In the genomic region with DNA sequence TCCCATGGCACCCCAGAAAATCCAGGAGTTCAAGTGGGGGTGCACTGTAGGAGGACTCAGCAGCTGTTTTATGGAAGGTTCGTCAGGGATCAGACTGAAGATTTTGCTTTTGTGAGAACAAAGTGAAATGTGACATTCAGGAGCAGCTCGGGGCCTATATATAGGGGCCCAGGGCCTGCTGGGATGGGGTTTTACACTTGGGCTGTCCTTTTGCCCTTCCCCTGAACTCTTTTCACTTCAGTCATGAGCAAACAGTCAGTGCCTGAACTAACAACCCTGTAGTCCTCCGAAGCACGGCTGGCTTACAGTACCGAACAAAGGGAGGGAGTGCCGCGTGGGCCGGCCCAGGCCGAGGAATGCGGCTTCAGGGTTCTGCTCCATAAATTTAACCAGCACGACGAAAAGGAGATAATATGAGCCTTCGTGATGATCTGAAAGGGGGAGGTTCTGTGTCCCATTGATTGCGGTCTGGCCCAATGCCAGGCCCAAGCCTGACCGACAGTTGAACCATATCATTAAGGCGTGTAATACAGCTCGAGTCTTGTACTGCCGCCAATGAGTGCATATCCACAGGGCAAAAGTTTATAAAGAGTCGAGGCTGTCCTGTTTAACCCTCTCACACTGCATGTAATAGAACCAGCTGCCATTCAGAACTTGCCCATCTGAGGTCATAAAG, we compare ENCODE assay signal across 7 cellular contexts.
DNase-seq lines count a peak whose midpoint lies in the region; ATAC-seq and TF ChIP-seq lines count a peak whose summit lies in the region.

No MANE protein-coding gene starts in this region.

- peaks cover 42% of the 10 kb centered on the region for H3K4me1 Mint-ChIP-seq in activated T-helper 17 cell treated with anti-CD3 and anti-CD28 coated beads, Interleukin-2, amount 50 U/mL, for 72 hours

- H3K79me2 ChIP-seq in GM23248 (ENCODE audit: insufficient read depth), result no peaks in the 10 kb centered on the region

- H3K36me3 Mint-ChIP-seq in activated T-helper 17 cell treated with anti-CD3 and anti-CD28 coated beads, Interleukin-2, amount 50 U/mL, for 72 hours (ENCODE audit: low read depth), result peaks cover 4% of the 10 kb centered on the region

- WGBS in GM23248 (ENCODE audit: low coverage in 1 of 2, low lambda C conversion rate in 2 of 2, missing lambda C conversion rate in 2 of 2), 2 experiments, result 3 to 5% methylated on average over 19 of the region's 19 CpGs
- WGBS in sigmoid colon, 2 donors, result 6 to 31% methylated on average over 19 of the region's 19 CpGs

- 0 out of 2 replicates have a peak overlapping the region, but pooled peaks have one; percentile 4 for H2AFZ ChIP-seq in GM23248

- peak; percentile 93 for DNase-seq in GM23248
- peak; percentile 62 for DNase-seq in NCI-H187 treated with DMSO at 0.1 percent for 48 hours (lab: John Stamatoyannopoulos, UW)
- DNase-seq in left cardiac atrium, result peak; percentile 81
- DNase-seq in sigmoid colon, result peak; percentile 90
- DNase-seq in cerebellum (ENCODE audit: low spot score), result no peak

- ATAC-seq in activated T-helper 17 cell treated with anti-CD3 and anti-CD28 coated beads, Interleukin-2, amount 50 U/mL, for 72 hours (replicated peaks), result peak; percentile 3
- ATAC-seq in left cardiac atrium, result peak; percentile 83 to 87
- ATAC-seq in HG02588 (IDR thresholded peaks at IDR 0.05; ENCODE audit: unreplicated experiment), result no peak

- peak overlapping the region; percentile 32 for H3K4me2 ChIP-seq in GM23248 (ENCODE audit: unreplicated experiment)

- H3K36me3 ChIP-seq in GM23248 (ENCODE audit: low read depth) (no peaks in the 10 kb centered on the region), sigmoid colon (no peaks in the 10 kb centered on the region)

- H3K27ac ChIP-seq in GM23248 (peak overlapping the region; percentile 66), sigmoid colon (peak overlapping the region; percentile 80 to 90 (median 85))

- no peak for TF ChIP-seq POLR2A in sigmoid colon (IDR thresholded peaks at IDR 0.05)

- H3K9me3 Mint-ChIP-seq in activated T-helper 17 cell treated with anti-CD3 and anti-CD28 coated beads, Interleukin-2, amount 50 U/mL, for 72 hours, result no peaks in the 10 kb centered on the region

- H3K9me3 ChIP-seq in GM23248 (ENCODE audit: low read depth) (no peaks in the 10 kb centered on the region), sigmoid colon (no peaks in the 10 kb centered on the region)

- no peak for TF ChIP-seq CTCF in sigmoid colon (IDR thresholded peaks at IDR 0.05)

- H3K4me3 Mint-ChIP-seq in activated T-helper 17 cell treated with anti-CD3 and anti-CD28 coated beads, Interleukin-2, amount 50 U/mL, for 72 hours, result peak overlapping the region; percentile 58

- H3K4me3 ChIP-seq in GM23248, result no peak overlapping the region
- no peak overlapping the region for H3K4me3 ChIP-seq in sigmoid colon

- TF ChIP-seq EP300 in sigmoid colon (IDR thresholded peaks at IDR 0.05), result peak in 3 of 4 donors; percentile 23 to 59 (median 24)

- H3K4me1 ChIP-seq in GM23248 (ENCODE audit: insufficient read depth), result peaks cover 47% of the 10 kb centered on the region
- peaks cover 0 to 92% (median 88%) of the 10 kb centered on the region in 4 donors for H3K4me1 ChIP-seq in sigmoid colon

- peak overlapping the region; percentile 66 for H3K27ac Mint-ChIP-seq in activated T-helper 17 cell treated with anti-CD3 and anti-CD28 coated beads, Interleukin-2, amount 50 U/mL, for 72 hours

- in situ Hi-C loops in GM23248 (cut with MboI), result no loop called here

- H4K20me1 ChIP-seq in GM23248 (ENCODE audit: insufficient read depth), result no peaks in the 10 kb centered on the region

- H3K27me3 ChIP-seq in GM23248 (replicated peaks; ENCODE audit: insufficient read depth) (no peaks in the 10 kb centered on the region), sigmoid colon (no peaks in the 10 kb centered on the region)

- H3K9ac ChIP-seq in GM23248, result peak overlapping the region; percentile 40

- no peaks in the 10 kb centered on the region for H3K27me3 Mint-ChIP-seq in activated T-helper 17 cell treated with anti-CD3 and anti-CD28 coated beads, Interleukin-2, amount 50 U/mL, for 72 hours

- peaks cover 33% of the 10 kb centered on the region for H3F3A ChIP-seq in GM23248 (ENCODE audit: insufficient read depth)

- H3K9me2 ChIP-seq in GM23248 (ENCODE audit: insufficient read depth), result no peaks in the 10 kb centered on the region

- intact Hi-C loops in left cardiac atrium (cut with DNase I), result loop anchor here (5.0 to 10.0 kb wide), 2 partner anchors 77 to 139 kb away; a partner anchor contains a TSS
- intact Hi-C loops in sigmoid colon (cut with DNase I), result loop anchor here (2.0 to 5.0 kb wide), 4 partner anchors 64 to 141 kb away; a partner anchor contains a TSS
